Comparison of ENCODE assay signal across 26 cellular contexts in genomic region chr9:82668724-82669324, GRCh38.
"Had no signal": no experiment of that assay in that cellular context is flagged by ENCODE, and none has a peak within 500 bp of the region (broad histone marks: within the 10 kb centered on the region; RNA-seq: fewer than 3 reads in every experiment).

No MANE protein-coding gene starts in this region.

- DNase-seq: activated CD4-positive, alpha-beta T cell treated with anti-CD3 and anti-CD28 coated beads for 4 hours; activated CD8-positive, alpha-beta memory T cell treated with anti-CD3 and anti-CD28 coated beads, Interleukin-2, amount 50 U/mL, for 4 hours; activated CD8-positive, alpha-beta T cell treated with anti-CD3 and anti-CD28 coated beads for 36 hours; activated naive CD4-positive, alpha-beta T cell treated with anti-CD3 and anti-CD28 coated beads, Interleukin-2, amount 50 U/mL, for 16 hours; activated T-cell treated with anti-CD3 and anti-CD28 coated beads, Interleukin-2, amount 50 U/mL, for 72 hours; aorta; Karpas-422; MM.1S; NCI-H1105; NCI-H1694; NCI-H2029; NCI-H2107; NCI-H2171 treated with DMSO at 0.1 percent for 48 hours; NCI-H446; NCI-H524; RPMI8226; T-cell; T-helper 2 cell; T1000 had no signal

- H3K4me1 Mint-ChIP-seq: T-cell had no signal

- H3K27me3 ChIP-seq: breast epithelium had no signal

- H3K4me3 ChIP-seq: breast epithelium, K562, SK-N-MC had no signal

- H3K36me3 ChIP-seq: breast epithelium had no signal

- H3K36me3 Mint-ChIP-seq: T-cell had no signal

- H3K27me3 Mint-ChIP-seq: activated CD8-positive, alpha-beta T cell treated with anti-CD3 and anti-CD28 coated beads for 36 hours; T-cell had no signal

- H3K4me3 Mint-ChIP-seq: activated CD8-positive, alpha-beta T cell treated with anti-CD3 and anti-CD28 coated beads for 36 hours; activated T-cell treated with anti-CD3 and anti-CD28 coated beads, Interleukin-2, amount 50 U/mL, for 72 hours; T-cell had no signal

- H3K9me3 Mint-ChIP-seq: activated CD8-positive, alpha-beta T cell treated with anti-CD3 and anti-CD28 coated beads for 36 hours; activated T-helper 2 cell treated with anti-CD3 and anti-CD28 coated beads, Interferon-gamma antibody, Interleukin-2, Interleukin-4, amounts not matched to agents 10 μg/mL and 5 μg/mL and 100 μg/mL, durations not matched to agents 14 hours and 24 hours and 36 hours had no signal

- H3K4me1 ChIP-seq: breast epithelium had no signal

- H3K27ac ChIP-seq: breast epithelium, SK-N-MC had no signal

- ATAC-seq: activated CD4-positive, CD25-positive, alpha-beta regulatory T cell treated with anti-CD3 and anti-CD28 coated beads, Interleukin-2, amount 50 U/mL, for 24 hours; activated CD8-positive, alpha-beta T cell treated with anti-CD3 and anti-CD28 coated beads for 36 hours; activated T-cell treated with anti-CD3 and anti-CD28 coated beads, Interleukin-2, amount 50 U/mL, for 72 hours; K562; Panc1; Right ventricle myocardium inferior; T-cell had no signal

- H3K9me3 ChIP-seq: breast epithelium had no signal

- H3K27ac Mint-ChIP-seq: activated CD8-positive, alpha-beta T cell treated with anti-CD3 and anti-CD28 coated beads for 36 hours; activated T-cell treated with anti-CD3 and anti-CD28 coated beads, Interleukin-2, amount 50 U/mL, for 72 hours; activated T-helper 2 cell treated with anti-CD3 and anti-CD28 coated beads, Interferon-gamma antibody, Interleukin-2, Interleukin-4, amounts not matched to agents 10 μg/mL and 5 μg/mL and 100 μg/mL, durations not matched to agents 14 hours and 24 hours and 36 hours; T-cell had no signal
